Comparison of ENCODE assay signal across 8 cellular contexts in genomic region chr17:77374170-77374936, GRCh38.
A peak's percentile ranks its signal among the peaks of the same experiment; 100 is the strongest.
DNase-seq lines count a peak whose midpoint lies in the region; ATAC-seq lines count a peak whose summit lies in the region.

No MANE protein-coding gene starts in this region.

- H3K27ac ChIP-seq in effector memory CD4-positive, alpha-beta T cell (ENCODE audit: insufficient read depth, low read length, poor library complexity, severe bottlenecking): peak overlapping the region; percentile 83

- peak overlapping the region; percentile 91 for H3K4me3 ChIP-seq in effector memory CD4-positive, alpha-beta T cell (ENCODE audit: insufficient read depth, low read depth, low read length, poor library complexity, severe bottlenecking)

- H3K9me3 ChIP-seq in effector memory CD4-positive, alpha-beta T cell (ENCODE audit: control insufficient read depth, low read length): no peaks in the 10 kb centered on the region

- no peaks in the 10 kb centered on the region for H3K27me3 ChIP-seq in effector memory CD4-positive, alpha-beta T cell (replicated peaks; ENCODE audit: control insufficient read depth, insufficient read depth, low read length, poor library complexity, severe bottlenecking)

- ATAC-seq in HG02623 (IDR thresholded peaks at IDR 0.05; ENCODE audit: unreplicated experiment): no peak

- H3K4me1 ChIP-seq in effector memory CD4-positive, alpha-beta T cell (ENCODE audit: control insufficient read depth, insufficient read depth, low read length, poor library complexity, severe bottlenecking): peaks cover 64% of the 10 kb centered on the region

- no peaks in the 10 kb centered on the region for H3K36me3 ChIP-seq in effector memory CD4-positive, alpha-beta T cell (ENCODE audit: control insufficient read depth, insufficient read depth, low read length)

- DNase-seq in DMS79 (lab: John Stamatoyannopoulos, UW): peak; percentile 70
- DNase-seq in NCI-H146 (lab: John Stamatoyannopoulos, UW): peak; percentile 86
- peak in 2 of 3 experiments; percentile 49 to 50 for DNase-seq in activated CD8-positive, alpha-beta memory T cell treated with anti-CD3 and anti-CD28 coated beads for 48 hours (ENCODE audit: low read depth in 2 of 3, low spot score in 2 of 3)
- peak; percentile 47 to 67 (median 60) for DNase-seq in effector memory CD4-positive, alpha-beta T cell
- DNase-seq in lung microvascular endothelial cell (ENCODE audit: low read depth in 2 of 2): peak; percentile 89 to 94
- DNase-seq in stimulated activated CD4-positive, alpha-beta T cell treated with anti-CD3 and anti-CD28 coated beads, TNF-alpha, amount 100 ng/mL, for 48 hours (ENCODE audit: low read depth in 3 of 3): peak in 2 of 3 donors; percentile 66 to 68
- DNase-seq in NCI-H187 treated with DMSO at 0.1 percent for 48 hours (lab: John Stamatoyannopoulos, UW): no peak
